ENCODE assay signal across 2 cellular contexts in the genomic region with DNA sequence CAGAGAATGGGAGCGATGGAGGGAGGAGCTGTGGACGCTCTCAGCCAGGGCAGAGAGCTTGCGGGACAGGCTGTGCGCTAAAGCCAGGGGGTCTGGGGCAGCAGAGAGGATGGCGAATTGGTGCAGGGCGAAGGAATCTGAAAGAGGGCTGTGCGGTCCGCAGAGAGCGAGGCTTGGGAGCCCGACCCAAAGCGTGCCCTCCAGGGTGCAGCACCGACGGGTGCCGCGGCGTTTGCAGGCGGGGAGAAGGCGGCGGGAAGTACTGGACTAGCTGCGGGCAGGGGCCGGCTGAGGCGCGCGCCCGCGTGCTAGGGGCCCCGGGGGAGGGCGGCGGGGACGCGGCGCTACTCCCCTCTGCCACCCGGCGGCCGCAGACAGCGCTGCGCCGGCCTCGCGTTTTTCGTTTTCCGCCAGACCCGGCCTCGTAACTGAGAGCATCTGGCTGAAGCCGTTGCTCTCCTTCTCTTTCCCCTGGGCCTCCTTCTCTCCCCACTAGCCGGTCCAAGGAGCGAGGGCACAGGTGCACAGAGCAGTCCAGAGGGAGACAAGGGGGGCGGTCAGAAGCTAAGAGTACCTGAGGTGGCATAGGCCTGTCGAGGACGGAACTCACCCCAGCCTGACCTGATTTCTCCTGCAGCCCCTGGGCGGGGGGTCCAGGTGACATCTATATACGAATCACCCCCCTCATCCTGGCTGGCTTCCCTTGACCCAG.
TF ChIP-seq lines count a peak whose summit lies in the region.

No MANE protein-coding gene starts in this region.

TF ChIP-seq in WTC11, 78 proteins besides CTCF, POLR2A, EP300 and RAD21 (continues in another document):
- TF ChIP-seq, protein P1, sequence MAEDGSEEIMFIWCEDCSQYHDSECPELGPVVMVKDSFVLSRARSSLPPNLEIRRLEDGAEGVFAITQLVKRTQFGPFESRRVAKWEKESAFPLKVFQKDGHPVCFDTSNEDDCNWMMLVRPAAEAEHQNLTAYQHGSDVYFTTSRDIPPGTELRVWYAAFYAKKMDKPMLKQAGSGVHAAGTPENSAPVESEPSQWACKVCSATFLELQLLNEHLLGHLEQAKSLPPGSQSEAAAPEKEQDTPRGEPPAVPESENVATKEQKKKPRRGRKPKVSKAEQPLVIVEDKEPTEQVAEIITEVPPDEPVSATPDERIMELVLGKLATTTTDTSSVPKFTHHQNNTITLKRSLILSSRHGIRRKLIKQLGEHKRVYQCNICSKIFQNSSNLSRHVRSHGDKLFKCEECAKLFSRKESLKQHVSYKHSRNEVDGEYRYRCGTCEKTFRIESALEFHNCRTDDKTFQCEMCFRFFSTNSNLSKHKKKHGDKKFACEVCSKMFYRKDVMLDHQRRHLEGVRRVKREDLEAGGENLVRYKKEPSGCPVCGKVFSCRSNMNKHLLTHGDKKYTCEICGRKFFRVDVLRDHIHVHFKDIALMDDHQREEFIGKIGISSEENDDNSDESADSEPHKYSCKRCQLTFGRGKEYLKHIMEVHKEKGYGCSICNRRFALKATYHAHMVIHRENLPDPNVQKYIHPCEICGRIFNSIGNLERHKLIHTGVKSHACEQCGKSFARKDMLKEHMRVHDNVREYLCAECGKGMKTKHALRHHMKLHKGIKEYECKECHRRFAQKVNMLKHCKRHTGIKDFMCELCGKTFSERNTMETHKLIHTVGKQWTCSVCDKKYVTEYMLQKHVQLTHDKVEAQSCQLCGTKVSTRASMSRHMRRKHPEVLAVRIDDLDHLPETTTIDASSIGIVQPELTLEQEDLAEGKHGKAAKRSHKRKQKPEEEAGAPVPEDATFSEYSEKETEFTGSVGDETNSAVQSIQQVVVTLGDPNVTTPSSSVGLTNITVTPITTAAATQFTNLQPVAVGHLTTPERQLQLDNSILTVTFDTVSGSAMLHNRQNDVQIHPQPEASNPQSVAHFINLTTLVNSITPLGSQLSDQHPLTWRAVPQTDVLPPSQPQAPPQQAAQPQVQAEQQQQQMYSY (CRISPR knock-in tag; IDR thresholded peaks at IDR 0.05): no peak
- TF ChIP-seq, protein P2, sequence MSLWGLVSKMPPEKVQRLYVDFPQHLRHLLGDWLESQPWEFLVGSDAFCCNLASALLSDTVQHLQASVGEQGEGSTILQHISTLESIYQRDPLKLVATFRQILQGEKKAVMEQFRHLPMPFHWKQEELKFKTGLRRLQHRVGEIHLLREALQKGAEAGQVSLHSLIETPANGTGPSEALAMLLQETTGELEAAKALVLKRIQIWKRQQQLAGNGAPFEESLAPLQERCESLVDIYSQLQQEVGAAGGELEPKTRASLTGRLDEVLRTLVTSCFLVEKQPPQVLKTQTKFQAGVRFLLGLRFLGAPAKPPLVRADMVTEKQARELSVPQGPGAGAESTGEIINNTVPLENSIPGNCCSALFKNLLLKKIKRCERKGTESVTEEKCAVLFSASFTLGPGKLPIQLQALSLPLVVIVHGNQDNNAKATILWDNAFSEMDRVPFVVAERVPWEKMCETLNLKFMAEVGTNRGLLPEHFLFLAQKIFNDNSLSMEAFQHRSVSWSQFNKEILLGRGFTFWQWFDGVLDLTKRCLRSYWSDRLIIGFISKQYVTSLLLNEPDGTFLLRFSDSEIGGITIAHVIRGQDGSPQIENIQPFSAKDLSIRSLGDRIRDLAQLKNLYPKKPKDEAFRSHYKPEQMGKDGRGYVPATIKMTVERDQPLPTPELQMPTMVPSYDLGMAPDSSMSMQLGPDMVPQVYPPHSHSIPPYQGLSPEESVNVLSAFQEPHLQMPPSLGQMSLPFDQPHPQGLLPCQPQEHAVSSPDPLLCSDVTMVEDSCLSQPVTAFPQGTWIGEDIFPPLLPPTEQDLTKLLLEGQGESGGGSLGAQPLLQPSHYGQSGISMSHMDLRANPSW (CRISPR knock-in tag; conservative IDR thresholded peaks at IDR 0.05; ENCODE audit: low read depth): no peak
- TF ChIP-seq MXD4 (CRISPR knock-in tag; IDR thresholded peaks at IDR 0.05; ENCODE audit: borderline replicate concordance): no peak
- 0 out of 2 replicates have a peak, but pooled peaks have one; percentile 44 for TF ChIP-seq SP1 (CRISPR knock-in tag; conservative IDR thresholded peaks at IDR 0.05)
- no peak for TF ChIP-seq FOXJ3 (CRISPR knock-in tag; IDR thresholded peaks at IDR 0.05; ENCODE audit: borderline replicate concordance)
- peak; percentile 72 for TF ChIP-seq FOXP1 (CRISPR knock-in tag; IDR thresholded peaks at IDR 0.05; ENCODE audit: borderline replicate concordance)
- no peak for TF ChIP-seq RELA (CRISPR knock-in tag; IDR thresholded peaks at IDR 0.05; ENCODE audit: borderline replicate concordance)
- no peak for TF ChIP-seq NFATC4 (CRISPR knock-in tag; IDR thresholded peaks at IDR 0.05)
- TF ChIP-seq PRRX2 (CRISPR knock-in tag; IDR thresholded peaks at IDR 0.05): no peak
- no peak for TF ChIP-seq ZNF396 (CRISPR knock-in tag; IDR thresholded peaks at IDR 0.05; ENCODE audit: borderline replicate concordance)
- TF ChIP-seq, protein P3, sequence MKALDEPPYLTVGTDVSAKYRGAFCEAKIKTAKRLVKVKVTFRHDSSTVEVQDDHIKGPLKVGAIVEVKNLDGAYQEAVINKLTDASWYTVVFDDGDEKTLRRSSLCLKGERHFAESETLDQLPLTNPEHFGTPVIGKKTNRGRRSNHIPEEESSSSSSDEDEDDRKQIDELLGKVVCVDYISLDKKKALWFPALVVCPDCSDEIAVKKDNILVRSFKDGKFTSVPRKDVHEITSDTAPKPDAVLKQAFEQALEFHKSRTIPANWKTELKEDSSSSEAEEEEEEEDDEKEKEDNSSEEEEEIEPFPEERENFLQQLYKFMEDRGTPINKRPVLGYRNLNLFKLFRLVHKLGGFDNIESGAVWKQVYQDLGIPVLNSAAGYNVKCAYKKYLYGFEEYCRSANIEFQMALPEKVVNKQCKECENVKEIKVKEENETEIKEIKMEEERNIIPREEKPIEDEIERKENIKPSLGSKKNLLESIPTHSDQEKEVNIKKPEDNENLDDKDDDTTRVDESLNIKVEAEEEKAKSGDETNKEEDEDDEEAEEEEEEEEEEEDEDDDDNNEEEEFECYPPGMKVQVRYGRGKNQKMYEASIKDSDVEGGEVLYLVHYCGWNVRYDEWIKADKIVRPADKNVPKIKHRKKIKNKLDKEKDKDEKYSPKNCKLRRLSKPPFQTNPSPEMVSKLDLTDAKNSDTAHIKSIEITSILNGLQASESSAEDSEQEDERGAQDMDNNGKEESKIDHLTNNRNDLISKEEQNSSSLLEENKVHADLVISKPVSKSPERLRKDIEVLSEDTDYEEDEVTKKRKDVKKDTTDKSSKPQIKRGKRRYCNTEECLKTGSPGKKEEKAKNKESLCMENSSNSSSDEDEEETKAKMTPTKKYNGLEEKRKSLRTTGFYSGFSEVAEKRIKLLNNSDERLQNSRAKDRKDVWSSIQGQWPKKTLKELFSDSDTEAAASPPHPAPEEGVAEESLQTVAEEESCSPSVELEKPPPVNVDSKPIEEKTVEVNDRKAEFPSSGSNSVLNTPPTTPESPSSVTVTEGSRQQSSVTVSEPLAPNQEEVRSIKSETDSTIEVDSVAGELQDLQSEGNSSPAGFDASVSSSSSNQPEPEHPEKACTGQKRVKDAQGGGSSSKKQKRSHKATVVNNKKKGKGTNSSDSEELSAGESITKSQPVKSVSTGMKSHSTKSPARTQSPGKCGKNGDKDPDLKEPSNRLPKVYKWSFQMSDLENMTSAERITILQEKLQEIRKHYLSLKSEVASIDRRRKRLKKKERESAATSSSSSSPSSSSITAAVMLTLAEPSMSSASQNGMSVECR (CRISPR knock-in tag; IDR thresholded peaks at IDR 0.05; ENCODE audit: borderline replicate concordance): no peak
- TF ChIP-seq NR3C1 (CRISPR knock-in tag; conservative IDR thresholded peaks at IDR 0.05; ENCODE audit: low read depth): no peak
- TF ChIP-seq GRHL2 (CRISPR knock-in tag; IDR thresholded peaks at IDR 0.05; ENCODE audit: insufficient replicate concordance, severe bottlenecking): no peak

TF ChIP-seq in H1, 55 proteins besides CTCF, POLR2A, EP300 and RAD21 (continued from another document):
- TF ChIP-seq GABPA (IDR thresholded peaks at IDR 0.05; ENCODE audit: borderline replicate concordance, insufficient read depth, low read length) (0 out of 2 replicates have a peak, but pooled peaks have one; percentile 63), SIN3A (conservative IDR thresholded peaks at IDR 0.05 in 1 of 2, IDR thresholded peaks at IDR 0.05 in 1 of 2; ENCODE audit: low read depth in 1 of 2, low read length in 2 of 2) (no peak), RBBP5 (IDR thresholded peaks at IDR 0.05; ENCODE audit: borderline replicate concordance, low read depth, low read length) (no peak), YY1 (IDR thresholded peaks at IDR 0.05; ENCODE audit: low read depth, low read length) (no peak), KDM4A (IDR thresholded peaks at IDR 0.05; ENCODE audit: low read depth, low read length, severe bottlenecking) (peak; percentile 61), SAP30 (IDR thresholded peaks at IDR 0.05; ENCODE audit: insufficient read depth, insufficient replicate concordance, low read length) (no peak), ASH2L (IDR thresholded peaks at IDR 0.05; ENCODE audit: low read length) (peak; percentile 30), PHF8 (conservative IDR thresholded peaks at IDR 0.05; ENCODE audit: low read depth, low read length) (0 out of 2 replicates have a peak, but pooled peaks have one; percentile 11)
- TF ChIP-seq, protein P4, sequence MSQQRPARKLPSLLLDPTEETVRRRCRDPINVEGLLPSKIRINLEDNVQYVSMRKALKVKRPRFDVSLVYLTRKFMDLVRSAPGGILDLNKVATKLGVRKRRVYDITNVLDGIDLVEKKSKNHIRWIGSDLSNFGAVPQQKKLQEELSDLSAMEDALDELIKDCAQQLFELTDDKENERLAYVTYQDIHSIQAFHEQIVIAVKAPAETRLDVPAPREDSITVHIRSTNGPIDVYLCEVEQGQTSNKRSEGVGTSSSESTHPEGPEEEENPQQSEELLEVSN (IDR thresholded peaks at IDR 0.05): peak; percentile 63
- TF ChIP-seq, protein P5, sequence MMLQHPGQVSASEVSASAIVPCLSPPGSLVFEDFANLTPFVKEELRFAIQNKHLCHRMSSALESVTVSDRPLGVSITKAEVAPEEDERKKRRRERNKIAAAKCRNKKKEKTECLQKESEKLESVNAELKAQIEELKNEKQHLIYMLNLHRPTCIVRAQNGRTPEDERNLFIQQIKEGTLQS (IDR thresholded peaks at IDR 0.05; ENCODE audit: insufficient read depth, low read depth, low read length): no peak
